In genomic region chr21:43364261-43364510, GRCh38 we compare ENCODE assay signal across 25 cellular contexts.
DNase-seq lines count a peak whose midpoint lies in the region; ATAC-seq, FAIRE-seq and TF ChIP-seq lines count a peak whose summit lies in the region.
"Had no signal": no experiment of that assay in that cellular context is flagged by ENCODE, and none has a peak within 500 bp of the region (broad histone marks: within the 10 kb centered on the region; RNA-seq: fewer than 3 reads in every experiment).

No MANE protein-coding gene starts in this region.

- peak overlapping the region; percentile 3 for H4K8ac ChIP-seq in mesenchymal stem cell (ENCODE audit: low read length)
- H4K8ac ChIP-seq in trophoblast cell (ENCODE audit: low read depth, low read length), result no peak overlapping the region

- H3K23ac ChIP-seq in mesenchymal stem cell (ENCODE audit: low read length in 2 of 2), result no peak overlapping the region
- H3K23ac ChIP-seq in trophoblast cell (ENCODE audit: low read length), result no peak overlapping the region

- DNase-seq in HepG2 (ENCODE audit: low spot score), result no peak
- no peak for DNase-seq in right lobe of liver
- no peak for DNase-seq in RWPE1 (ENCODE audit: low spot score)
- DNase-seq in mesenchymal stem cell, result no peak
- no peak for DNase-seq in Caco-2
- DNase-seq in DMS 273 treated with DMSO at 0.1 percent for 48 hours (lab: John Stamatoyannopoulos, UW), result no peak
- no peak for DNase-seq in trophoblast cell
- DNase-seq: AML-193, DMS53, H9, KBM-7, MG63, NCI-H1105 treated with DMSO at 0.1 percent for 48 hours, NCI-H146, NCI-H446, NCI-H524 treated with DMSO at 0.1 percent for 48 hours, NCI-H774, SK-N-SH had no signal

- H2AK5ac ChIP-seq in mesenchymal stem cell (ENCODE audit: low read length, severe bottlenecking), result no peak overlapping the region
- no peak overlapping the region for H2AK5ac ChIP-seq in trophoblast cell (ENCODE audit: low read length)

- intact Hi-C loops in HepG2 (cut with micrococcal nuclease; ENCODE audit: unreplicated experiment) (no loop called here), right lobe of liver (cut with DNase I) (no loop called here), Caco-2 (cut with micrococcal nuclease; ENCODE audit: unreplicated experiment) (no loop called here)

- no peak overlapping the region for H4K12ac ChIP-seq in trophoblast cell (ENCODE audit: low read depth, low read length)

- POLR2A ChIA-PET in HepG2 (lab: Yijun Ruan, JAX), result no interaction called here
- POLR2A ChIA-PET in RWPE1 (lab: Yijun Ruan, JAX; ENCODE audit: low non-redundant PET), result no interaction called here
- POLR2A ChIA-PET in Caco-2 (lab: Charles Lee), result no interaction called here

- no peak for TF ChIP-seq EP300 in HepG2 (IDR thresholded peaks at IDR 0.05; ENCODE audit: low read depth in 2 of 2, low read length in 2 of 2)
- no peak for TF ChIP-seq EP300 in HepG2 (CRISPR knock-in tag; IDR thresholded peaks at IDR 0.05; ENCODE audit: borderline replicate concordance)

- H3K9ac ChIP-seq in HepG2 (ENCODE audit: insufficient read depth, low read depth, low read length) (no peak overlapping the region), mesenchymal stem cell (ENCODE audit: low read length) (no peak overlapping the region), trophoblast cell (ENCODE audit: low read length) (no peak overlapping the region)
- H3K9ac ChIP-seq: SK-N-SH had no signal

- TF ChIP-seq RAD21 in HepG2 (CRISPR knock-in tag; IDR thresholded peaks at IDR 0.05), result no peak

- H3K36me3 ChIP-seq in HepG2 (replicated peaks in 1 of 2; ENCODE audit: control insufficient read depth in 1 of 2, insufficient read depth in 2 of 2, low read length in 2 of 2) (no peaks in the 10 kb centered on the region), right lobe of liver (no peaks in the 10 kb centered on the region), mesenchymal stem cell (ENCODE audit: control insufficient read depth in 1 of 2, insufficient read depth in 2 of 2, low read depth in 1 of 2, low read length in 2 of 2) (no peaks in the 10 kb centered on the region), Caco-2 (ENCODE audit: control insufficient read depth, insufficient read depth, low read length) (no peaks in the 10 kb centered on the region), trophoblast cell (ENCODE audit: control insufficient read depth in 1 of 2, insufficient read depth in 2 of 2, low read length in 2 of 2) (no peaks in the 10 kb centered on the region)
- H3K36me3 ChIP-seq: MG63 had no signal

- H3K4me1 Mint-ChIP-seq in Caco-2 (ENCODE audit: low read depth, unreplicated experiment), result no peaks in the 10 kb centered on the region

- FAIRE-seq in HepG2 (lab: Jason Lieb, UNC), result no peak
- FAIRE-seq: A549, D721Med, G401.6, HTR-8/SVneo, RCC 7860 had no signal

- BruUV-seq in HepG2 (replicated peaks; lab: Mats Ljungman, UMichigan), result no TSS peak
- BruUV-seq in Caco-2 (replicated peaks; lab: Mats Ljungman, UMichigan), result no TSS peak

- H2BK120ac ChIP-seq in mesenchymal stem cell (ENCODE audit: low read depth, low read length) (no peak overlapping the region), trophoblast cell (ENCODE audit: insufficient read depth, low read length, poor library complexity) (no peak overlapping the region)

- CTCF ChIA-PET in HepG2 (lab: Yijun Ruan, JAX; ENCODE audit: low intra/inter-chr PET ratio, low total read pairs) (no interaction called here), RWPE1 (lab: Yijun Ruan, JAX) (no interaction called here), Caco-2 (lab: Charles Lee) (no interaction called here)

- TF ChIP-seq POLR2A in HepG2 (IDR thresholded peaks at IDR 0.05; ENCODE audit: insufficient read depth in 1 of 2, low read depth in 2 of 2, low read length in 2 of 2), result no peak
- TF ChIP-seq POLR2A in right lobe of liver (IDR thresholded peaks at IDR 0.05), result no peak

- H3K27me3 ChIP-seq in HepG2 (ENCODE audit: control insufficient read depth in 1 of 2, insufficient read depth in 2 of 2, low read length in 2 of 2) (peaks cover 9 to 70% of the 10 kb centered on the region in 2 experiments; a peak in 3 of 5 replicates), right lobe of liver (no peaks in the 10 kb centered on the region), mesenchymal stem cell (ENCODE audit: control insufficient read depth in 1 of 2, insufficient read depth in 1 of 2, low read length in 2 of 2) (peaks cover 0 to 14% of the 10 kb centered on the region in 2 experiments), Caco-2 (replicated peaks; ENCODE audit: control insufficient read depth, insufficient read depth, low read length) (no peaks in the 10 kb centered on the region), trophoblast cell (ENCODE audit: insufficient read depth, low read length) (no peaks in the 10 kb centered on the region)
- H3K27me3 ChIP-seq: MG63 had no signal

- H3K18ac ChIP-seq in mesenchymal stem cell (ENCODE audit: low read depth in 1 of 2, low read length in 2 of 2), result no peak overlapping the region
- H3K18ac ChIP-seq in trophoblast cell (ENCODE audit: low read length), result no peak overlapping the region

- no peak overlapping the region for H2BK15ac ChIP-seq in mesenchymal stem cell (ENCODE audit: low read depth, poor library complexity, severe bottlenecking)

- H3K27me3 Mint-ChIP-seq in Caco-2 (ENCODE audit: insufficient read depth, unreplicated experiment), result no peaks in the 10 kb centered on the region

- TF ChIP-seq CTCF in HepG2 (CRISPR knock-in tag; IDR thresholded peaks at IDR 0.05) (no peak), right lobe of liver (IDR thresholded peaks at IDR 0.05) (no peak), RWPE1 (conservative IDR thresholded peaks at IDR 0.05; ENCODE audit: low read depth) (no peak), Caco-2 (IDR thresholded peaks at IDR 0.05; ENCODE audit: insufficient read depth in 1 of 2, low read depth in 1 of 2, low read length in 1 of 2, severe bottlenecking in 1 of 2, unreplicated experiment in 1 of 2) (no peak)

- H3K4ac ChIP-seq in mesenchymal stem cell (ENCODE audit: low read depth in 1 of 2, low read length in 2 of 2), result no peak overlapping the region
- H3K4ac ChIP-seq in trophoblast cell (ENCODE audit: low read depth, low read length), result no peak overlapping the region

- ATAC-seq in HepG2, result no peak
- no peak for ATAC-seq in right lobe of liver
- ATAC-seq: A549, GM23338 had no signal

- no peaks in the 10 kb centered on the region for H4K20me1 ChIP-seq in HepG2 (ENCODE audit: insufficient read depth, low read length)

- WGBS in HepG2 (ENCODE audit: low lambda C conversion rate), result 58% methylated on average over 7 of the region's 7 CpGs
- WGBS in right lobe of liver (ENCODE audit: insufficient coverage, low coverage, low lambda C conversion rate, missing lambda C conversion rate), result 63% methylated on average over 4 of the region's 7 CpGs
- WGBS in mesenchymal stem cell, result 93% methylated on average over 7 of the region's 7 CpGs
- WGBS in trophoblast cell (ENCODE audit: extremely low coverage, insufficient coverage, insufficient read length), result no CpG with 5 or more reads among the region's 7 CpGs

- no peak overlapping the region for H3K4me3 Mint-ChIP-seq in Caco-2 (ENCODE audit: unreplicated experiment)
- H3K4me3 Mint-ChIP-seq: CD14-positive monocyte, GM23338, H9 had no signal

- H3K79me2 ChIP-seq in HepG2 (ENCODE audit: insufficient read depth, low read length) (no peaks in the 10 kb centered on the region), trophoblast cell (ENCODE audit: control insufficient read depth, insufficient read depth, low read length, poor library complexity) (no peaks in the 10 kb centered on the region)

- H2AFZ ChIP-seq in HepG2 (ENCODE audit: low read length) (no peak overlapping the region), mesenchymal stem cell (ENCODE audit: low read depth, low read length) (no peak overlapping the region), trophoblast cell (ENCODE audit: insufficient read depth, low read length, poor library complexity) (no peak overlapping the region)
- H2AFZ ChIP-seq: GM23338 had no signal

- H3K4me1 ChIP-seq in HepG2 (ENCODE audit: insufficient read depth, low read length) (peaks cover 53% of the 10 kb centered on the region), right lobe of liver (no peaks in the 10 kb centered on the region), mesenchymal stem cell (ENCODE audit: control insufficient read depth, insufficient read depth, low read depth, low read length) (peaks cover 10% of the 10 kb centered on the region), Caco-2 (no peaks in the 10 kb centered on the region), trophoblast cell (ENCODE audit: control insufficient read depth in 1 of 2, insufficient read depth in 2 of 2, low read length in 2 of 2) (peaks cover 16 to 17% of the 10 kb centered on the region in 2 experiments)

- no peak overlapping the region for H2BK5ac ChIP-seq in mesenchymal stem cell (ENCODE audit: low read depth, low read length, poor library complexity, severe bottlenecking)
- no peak overlapping the region for H2BK5ac ChIP-seq in trophoblast cell (ENCODE audit: low read depth, low read length, poor library complexity)

- H2BK12ac ChIP-seq in mesenchymal stem cell (ENCODE audit: low read length in 2 of 2), result no peak overlapping the region
- no peak overlapping the region for H2BK12ac ChIP-seq in trophoblast cell (ENCODE audit: low read length)

- H3K9me3 Mint-ChIP-seq in Caco-2 (ENCODE audit: unreplicated experiment), result no peaks in the 10 kb centered on the region
- H3K9me3 Mint-ChIP-seq: GM23338 had no signal

- H3K27ac ChIP-seq in HepG2 (ENCODE audit: extremely low read length, insufficient read depth, low read length) (no peak overlapping the region), right lobe of liver (no peak overlapping the region), RWPE1 (peak overlapping the region; percentile 100), mesenchymal stem cell (ENCODE audit: low read length, poor library complexity, severe bottlenecking) (no peak overlapping the region), trophoblast cell (ENCODE audit: low read depth, low read length) (no peak overlapping the region)

- no peak overlapping the region for H3K27ac Mint-ChIP-seq in Caco-2 (ENCODE audit: unreplicated experiment)
- H3K27ac Mint-ChIP-seq: GM23338, H9 had no signal

- no peak overlapping the region for H4K91ac ChIP-seq in mesenchymal stem cell (ENCODE audit: low read length)
- H4K91ac ChIP-seq in trophoblast cell (ENCODE audit: low read depth, low read length), result no peak overlapping the region

- H3K4me2 ChIP-seq in HepG2 (ENCODE audit: low read depth, low read length) (no peak overlapping the region), mesenchymal stem cell (ENCODE audit: low read length, poor library complexity, severe bottlenecking) (no peak overlapping the region), trophoblast cell (ENCODE audit: low read length) (no peak overlapping the region)
- H3K4me2 ChIP-seq: A549, GM23338, SK-N-SH had no signal

- no peaks in the 10 kb centered on the region for H3K9me3 ChIP-seq in HepG2 (ENCODE audit: low read length)
- H3K9me3 ChIP-seq in right lobe of liver, result no peaks in the 10 kb centered on the region
- no peaks in the 10 kb centered on the region for H3K9me3 ChIP-seq in mesenchymal stem cell (ENCODE audit: control insufficient read depth, low read length)
- H3K9me3 ChIP-seq in Caco-2, result no peaks in the 10 kb centered on the region
- H3K9me3 ChIP-seq in trophoblast cell (ENCODE audit: insufficient read depth, low read depth, low read length), result peaks cover 8% of the 10 kb centered on the region
- H3K9me3 ChIP-seq: A549, MG63, SK-N-SH had no signal

- H3K4me3 ChIP-seq in HepG2 (replicated peaks in 1 of 3; ENCODE audit: insufficient read depth in 1 of 3, low read depth in 2 of 3, low read length in 3 of 3) (no peak overlapping the region), right lobe of liver (no peak overlapping the region), mesenchymal stem cell (ENCODE audit: insufficient read depth in 1 of 2, low read depth in 1 of 2, low read length in 2 of 2) (no peak overlapping the region), Caco-2 (ENCODE audit: low read depth, low read length) (no peak overlapping the region), trophoblast cell (ENCODE audit: low read depth, low read length) (no peak overlapping the region)
- H3K4me3 ChIP-seq: A549, GM23338, MG63 had no signal

- H3K36me3 Mint-ChIP-seq in Caco-2 (ENCODE audit: insufficient read depth, unreplicated experiment), result no peaks in the 10 kb centered on the region

- H3K79me1 ChIP-seq in mesenchymal stem cell (replicated peaks; ENCODE audit: low read length, poor library complexity, severe bottlenecking), result no peaks in the 10 kb centered on the region
- no peaks in the 10 kb centered on the region for H3K79me1 ChIP-seq in trophoblast cell (ENCODE audit: low read length)

- no peak overlapping the region for H3K14ac ChIP-seq in mesenchymal stem cell (ENCODE audit: low read length in 2 of 2)
- H3K14ac ChIP-seq in trophoblast cell (ENCODE audit: low read length), result no peak overlapping the region

- in situ Hi-C loops in HepG2 (cut with HindIII; ENCODE audit: extremely low pct_ligation_motif_present, low pct_unique_long_range_greater_than_20kb), result no loop called here
